Comparison of ENCODE assay signal across 8 cellular contexts in the genomic region with DNA sequence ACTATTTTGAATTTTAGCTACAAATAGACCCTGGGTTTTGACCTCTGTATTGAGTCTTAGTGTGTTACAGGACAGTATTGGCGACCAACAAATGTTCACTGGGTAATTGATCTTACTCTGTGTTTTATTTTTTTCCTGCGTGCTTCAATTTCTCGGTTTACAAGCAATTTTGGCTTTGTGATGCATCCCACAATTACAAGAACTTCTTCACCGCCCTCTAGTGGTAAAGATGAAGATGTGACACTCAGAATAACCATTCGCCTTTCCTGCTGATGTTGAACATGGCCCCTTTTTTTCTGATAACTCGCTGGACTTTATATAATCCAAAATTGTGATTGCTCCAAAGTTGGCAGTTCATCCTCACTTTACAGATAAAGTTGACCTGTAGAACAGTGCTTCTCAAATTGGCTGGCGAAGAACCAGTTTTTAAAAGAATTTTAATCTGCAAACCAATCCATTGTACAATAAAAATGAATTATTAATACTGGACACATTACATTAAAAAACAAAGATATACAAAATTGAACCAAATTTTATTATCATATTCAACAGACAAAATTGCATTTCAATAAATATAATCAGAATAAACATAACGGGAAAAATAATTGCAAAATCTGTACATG. TPM values are rescaled to one million over a fixed set of nuclear protein-coding genes. Genes with fewer than 3 reads are reported as not detected.
DNase-seq lines count a peak whose midpoint lies in the region; ATAC-seq and TF ChIP-seq lines count a peak whose summit lies in the region.

No MANE protein-coding gene starts in this region.

- H3K4me3 ChIP-seq in MM.1S (ENCODE audit: low read length) (no peak overlapping the region), fibroblast of pulmonary artery (replicated peaks; ENCODE audit: low read depth, low read length) (no peak overlapping the region)

- H3K4me2 ChIP-seq in MM.1S (ENCODE audit: low read depth, low read length), result no peak overlapping the region

- H2AFZ ChIP-seq in MM.1S (ENCODE audit: low read length), result no peak overlapping the region

- no peaks in the 10 kb centered on the region for H4K20me1 ChIP-seq in MM.1S (ENCODE audit: insufficient read depth, low read length)

- H3K9ac ChIP-seq in MM.1S (ENCODE audit: low read length), result no peak overlapping the region

- H3K27ac Mint-ChIP-seq in T-cell (no peak overlapping the region), osteocyte (ENCODE audit: unreplicated experiment) (no peak overlapping the region)

- POLR2A ChIA-PET in T-cell (lab: Charles Lee), result no interaction called here

- H3K36me3 Mint-ChIP-seq in T-cell (no peaks in the 10 kb centered on the region), osteocyte (ENCODE audit: unreplicated experiment) (no peaks in the 10 kb centered on the region)

- ATAC-seq in T-cell (replicated peaks in 1 of 4), result peak in 3 of 4 experiments; percentile 57 to 81 (median 67)

- peaks cover 4% of the 10 kb centered on the region; the same call in 1 of the 2 replicates for H3K4me1 ChIP-seq in MM.1S (ENCODE audit: low read length)

- H3K4me3 Mint-ChIP-seq in T-cell (no peak overlapping the region), osteocyte (ENCODE audit: unreplicated experiment) (no peak overlapping the region)

- no peaks in the 10 kb centered on the region for H3K9me2 ChIP-seq in MM.1S (replicated peaks; ENCODE audit: insufficient read depth, low read length)

- no peaks in the 10 kb centered on the region for H3K9me3 ChIP-seq in MM.1S (replicated peaks; ENCODE audit: insufficient read depth, low read length)

- H3K4me1 Mint-ChIP-seq in T-cell (peaks cover 0 to 5% (median 4%) of the 10 kb centered on the region in 3 donors), osteocyte (ENCODE audit: unreplicated experiment) (peaks cover 5% of the 10 kb centered on the region)

- H3K27me3 ChIP-seq in MM.1S (replicated peaks; ENCODE audit: insufficient read depth, low read length), result no peaks in the 10 kb centered on the region

- H3K27me3 Mint-ChIP-seq in T-cell (peaks cover 9 to 13% of the 10 kb centered on the region in 2 donors), osteocyte (ENCODE audit: unreplicated experiment) (peaks cover 28% of the 10 kb centered on the region)

- no peaks in the 10 kb centered on the region for H3K79me2 ChIP-seq in MM.1S (ENCODE audit: low read length)

- no peak overlapping the region for H3K27ac ChIP-seq in MM.1S (ENCODE audit: low read length)

- peak; percentile 65 for TF ChIP-seq CTCF in GM12874 (IDR thresholded peaks at IDR 0.05; ENCODE audit: insufficient read depth, low read depth, low read length)
- peak; percentile 75 for TF ChIP-seq CTCF in MM.1S (IDR thresholded peaks at IDR 0.05; ENCODE audit: low read length)
- TF ChIP-seq CTCF in fibroblast of pulmonary artery (IDR thresholded peaks at IDR 0.05; ENCODE audit: low read length, missing control alignments), result peak; percentile 84
- TF ChIP-seq CTCF in osteocyte (IDR thresholded peaks at IDR 0.05), result peak; percentile 88

- no peaks in the 10 kb centered on the region for H3F3A ChIP-seq in MM.1S (ENCODE audit: insufficient read depth, low read length)

- CTCF ChIA-PET in T-cell (lab: Charles Lee), result interaction anchor here (0.5 to 6.3 kb wide), 16 partner anchors 18 to 494 kb away, joined by 3 to 56 read pairs (median 4); partner anchors contain the start of gene SMNDC1 (in 1 of the 2)

- DNase-seq in AML-193 (lab: John Stamatoyannopoulos, UW) (peak; percentile 59 to 69), MM.1S (peak; percentile 80), T-cell (peak in 1 of 34 experiments; percentile 31), fibroblast of pulmonary artery (ENCODE audit: low read depth) (peak; percentile 81), osteocyte (ENCODE audit: extremely low spot score, unreplicated experiment) (no peak), nucleus accumbens (lab: John Stamatoyannopoulos, UW) (no peak)
- DNase-seq in effector CD4-positive, alpha-beta T cell, result no peak

- H3K9me3 Mint-ChIP-seq in T-cell (no peaks in the 10 kb centered on the region), osteocyte (ENCODE audit: unreplicated experiment) (no peaks in the 10 kb centered on the region)

- no peaks in the 10 kb centered on the region for H3K36me3 ChIP-seq in MM.1S (replicated peaks; ENCODE audit: insufficient read depth, low read length)

RNA-seq across cellular contexts. Expression of gene SMC3, which starts 20.2 kb away (rescaled TPM):
- total RNA-seq in T-cell (10 to 100 TPM; 37.1 to 42.0 (median 39.2) TPM), osteocyte (39.8 and 42.8 TPM in 2 replicates)

RNA-seq across cellular contexts. Expression of gene DUSP5, which starts 49.5 kb away (rescaled TPM):
- total RNA-seq in T-cell (10 to 100 TPM in 2 of 5 donors, 1 to 10 TPM in 3; 6.6 to 69.5 (median 9.6) TPM), osteocyte (11.0 and 16.1 TPM in 2 replicates)

Comparison
In these comparisons a context has a peak if more than half of its experiments do, and no peak if none do; other contexts are left out.
1. DNase-seq: peak in AML-193 (2 of 2), MM.1S (single experiment) and fibroblast of pulmonary artery (single experiment); none in osteocyte (single experiment), effector CD4-positive, alpha-beta T cell (single experiment) and nucleus accumbens (0 of 56).
2. Peak in every context shown above with its lines, with median percentiles within 50 percentile points of each other: CTCF ChIP-seq.